ENCODE assay signal across 12 cellular contexts in the genomic region with DNA sequence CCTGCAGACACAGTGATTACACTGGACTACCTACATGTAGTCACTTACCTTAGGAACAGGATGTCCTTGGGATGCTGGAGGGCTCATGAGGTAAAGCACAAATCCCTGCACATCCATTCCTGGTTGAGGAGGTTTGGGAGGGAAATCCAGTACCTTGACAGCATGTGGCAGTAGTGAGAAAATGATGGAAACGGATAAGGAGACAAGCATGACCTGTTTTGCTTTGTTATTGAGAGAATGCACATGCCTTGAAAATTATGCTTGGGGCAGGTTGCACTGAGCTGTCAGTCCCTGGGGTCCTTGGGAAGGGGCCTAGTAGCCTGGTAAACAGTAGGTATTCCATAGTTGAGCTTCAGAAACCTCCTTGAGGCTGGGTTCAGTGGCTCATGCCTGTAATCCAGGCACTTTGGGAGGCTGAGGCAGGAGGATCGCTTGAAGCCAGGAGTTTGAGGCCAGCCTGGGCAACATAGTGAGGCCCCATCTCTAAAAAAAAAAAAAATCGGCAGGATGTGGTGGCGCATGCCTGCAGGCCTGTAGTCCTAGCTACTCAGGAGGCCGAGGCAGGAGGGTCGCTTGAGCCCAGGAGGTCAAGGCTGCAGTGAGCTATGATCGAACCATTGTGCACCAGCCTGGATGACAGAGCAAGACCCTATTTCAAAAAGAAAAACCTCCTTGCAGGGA. TPM values are rescaled to one million over a fixed set of nuclear protein-coding genes. Genes with fewer than 3 reads are reported as not detected.
DNase-seq lines count a peak whose midpoint lies in the region; ATAC-seq, FAIRE-seq and TF ChIP-seq lines count a peak whose summit lies in the region.
"Had no signal": no experiment of that assay in that cellular context is flagged by ENCODE, and none has a peak within 500 bp of the region (broad histone marks: within the 10 kb centered on the region; RNA-seq: fewer than 3 reads in every experiment).

No MANE protein-coding gene starts in this region.

- H3K27ac ChIP-seq in A549 (no peak overlapping the region), mesenchymal stem cell (ENCODE audit: low read length, poor library complexity, severe bottlenecking) (no peak overlapping the region)
- H3K27ac ChIP-seq in CD4-positive, CD25-positive, alpha-beta regulatory T cell (ENCODE audit: insufficient read depth, low read length, poor library complexity, severe bottlenecking) = no peak overlapping the region

- H3K18ac ChIP-seq in mesenchymal stem cell (ENCODE audit: low read depth in 1 of 2, low read length in 2 of 2) = no peak overlapping the region

- H3K79me1 ChIP-seq in mesenchymal stem cell (replicated peaks; ENCODE audit: low read length, poor library complexity, severe bottlenecking) = peaks cover 31% of the 10 kb centered on the region

- peaks cover 38% of the 10 kb centered on the region for H3K27me3 Mint-ChIP-seq in CD4-positive, CD25-positive, alpha-beta regulatory T cell
- no peaks in the 10 kb centered on the region for H3K27me3 Mint-ChIP-seq in stimulated activated naive B cell treated with anti-CD40 and anti-IgM and Interleukin-4, amounts not matched to agents 10 μg/mL and 1 μg/mL and 100 μg/mL, for 72 hours

- no peaks in the 10 kb centered on the region for H3K9me3 ChIP-seq in A549
- no peaks in the 10 kb centered on the region for H3K9me3 ChIP-seq in CD4-positive, CD25-positive, alpha-beta regulatory T cell (ENCODE audit: control insufficient read depth in 2 of 2, low read length in 2 of 2)
- H3K9me3 ChIP-seq in adipocyte (ENCODE audit: control insufficient read depth, low read length) = no peaks in the 10 kb centered on the region
- no peaks in the 10 kb centered on the region for H3K9me3 ChIP-seq in mesenchymal stem cell (ENCODE audit: control insufficient read depth, low read length)
- H3K9me3 ChIP-seq: left lung had no signal

- no peak overlapping the region for H2BK5ac ChIP-seq in mesenchymal stem cell (ENCODE audit: low read depth, low read length, poor library complexity, severe bottlenecking)

- H3K4ac ChIP-seq in mesenchymal stem cell (ENCODE audit: low read depth in 1 of 2, low read length in 2 of 2) = no peak overlapping the region

- H4K91ac ChIP-seq in mesenchymal stem cell (ENCODE audit: low read length) = no peak overlapping the region

- TF ChIP-seq CTCF in A549 (IDR thresholded peaks at IDR 0.05) = no peak

- peaks cover 0 to 11% (median 7%) of the 10 kb centered on the region in 4 donors for H3K4me1 Mint-ChIP-seq in CD4-positive, CD25-positive, alpha-beta regulatory T cell
- H3K4me1 Mint-ChIP-seq in stimulated activated naive B cell treated with anti-CD40 and anti-IgM and Interleukin-4, amounts not matched to agents 10 μg/mL and 1 μg/mL and 100 μg/mL, for 72 hours = peaks cover 43 to 64% of the 10 kb centered on the region in 2 donors

- H3K14ac ChIP-seq in mesenchymal stem cell (ENCODE audit: low read length in 2 of 2) = no peak overlapping the region

- H3K4me3 Mint-ChIP-seq in CD4-positive, CD25-positive, alpha-beta regulatory T cell = peak overlapping the region in 3 of 4 donors; percentile 16 to 79 (median 42)
- H3K4me3 Mint-ChIP-seq in stimulated activated naive B cell treated with anti-CD40 and anti-IgM and Interleukin-4, amounts not matched to agents 10 μg/mL and 1 μg/mL and 100 μg/mL, for 72 hours = no peak overlapping the region

- peaks cover 22% of the 10 kb centered on the region for H3K4me1 ChIP-seq in A549
- peaks cover 23% of the 10 kb centered on the region for H3K4me1 ChIP-seq in CD4-positive, CD25-positive, alpha-beta regulatory T cell (ENCODE audit: control insufficient read depth, insufficient read depth, low read length, poor library complexity, severe bottlenecking)
- peaks cover 8% of the 10 kb centered on the region for H3K4me1 ChIP-seq in adipocyte (ENCODE audit: control insufficient read depth, insufficient read depth, low read length)
- peaks cover 44% of the 10 kb centered on the region for H3K4me1 ChIP-seq in mesenchymal stem cell (ENCODE audit: control insufficient read depth, insufficient read depth, low read depth, low read length)

- H3K36me3 Mint-ChIP-seq in CD4-positive, CD25-positive, alpha-beta regulatory T cell = no peaks in the 10 kb centered on the region
- H3K36me3 Mint-ChIP-seq in stimulated activated naive B cell treated with anti-CD40 and anti-IgM and Interleukin-4, amounts not matched to agents 10 μg/mL and 1 μg/mL and 100 μg/mL, for 72 hours = no peaks in the 10 kb centered on the region

- no peak overlapping the region for H2AFZ ChIP-seq in mesenchymal stem cell (ENCODE audit: low read depth, low read length)

- H2AK5ac ChIP-seq in mesenchymal stem cell (ENCODE audit: low read length, severe bottlenecking) = no peak overlapping the region

- H3K9me3 Mint-ChIP-seq in CD4-positive, CD25-positive, alpha-beta regulatory T cell = no peaks in the 10 kb centered on the region
- no peaks in the 10 kb centered on the region for H3K9me3 Mint-ChIP-seq in stimulated activated naive B cell treated with anti-CD40 and anti-IgM and Interleukin-4, amounts not matched to agents 10 μg/mL and 1 μg/mL and 100 μg/mL, for 72 hours
- H3K9me3 Mint-ChIP-seq: activated T-cell treated with anti-CD3 and anti-CD28 coated beads, Interleukin-2, amount 50 U/mL, for 72 hours had no signal

- FAIRE-seq in A549 (lab: Jason Lieb, UNC) = no peak
- FAIRE-seq: TTC549 had no signal

- ATAC-seq in A549 = no peak
- no peak for ATAC-seq in CD4-positive, CD25-positive, alpha-beta regulatory T cell (ENCODE audit: low read depth in 2 of 2)
- ATAC-seq in stimulated activated naive B cell treated with anti-CD40 and anti-IgM and Interleukin-4, amounts not matched to agents 10 μg/mL and 1 μg/mL and 100 μg/mL, for 72 hours (replicated peaks) = no peak
- ATAC-seq: activated T-cell treated with anti-CD3 and anti-CD28 coated beads, Interleukin-2, amount 50 U/mL, for 72 hours had no signal

- peak overlapping the region in 1 of 2 experiments; percentile 57 for H2BK12ac ChIP-seq in mesenchymal stem cell (ENCODE audit: low read length in 2 of 2)

- H3K27ac Mint-ChIP-seq in CD4-positive, CD25-positive, alpha-beta regulatory T cell = no peak overlapping the region
- no peak overlapping the region for H3K27ac Mint-ChIP-seq in stimulated activated naive B cell treated with anti-CD40 and anti-IgM and Interleukin-4, amounts not matched to agents 10 μg/mL and 1 μg/mL and 100 μg/mL, for 72 hours
- H3K27ac Mint-ChIP-seq: activated T-cell treated with anti-CD3 and anti-CD28 coated beads, Interleukin-2, amount 50 U/mL, for 72 hours had no signal

- H3K36me3 ChIP-seq in CD4-positive, CD25-positive, alpha-beta regulatory T cell (ENCODE audit: control insufficient read depth, insufficient read depth, low read length) = no peaks in the 10 kb centered on the region
- H3K36me3 ChIP-seq in adipocyte (ENCODE audit: control insufficient read depth, insufficient read depth, low read length, severe bottlenecking) (no peaks in the 10 kb centered on the region), mesenchymal stem cell (ENCODE audit: control insufficient read depth in 1 of 2, insufficient read depth in 2 of 2, low read depth in 1 of 2, low read length in 2 of 2) (peaks cover 0 to 16% of the 10 kb centered on the region in 2 experiments)
- H3K36me3 ChIP-seq: left lung had no signal

- no peak overlapping the region for H2BK120ac ChIP-seq in mesenchymal stem cell (ENCODE audit: low read depth, low read length)

- H3K4me3 ChIP-seq in A549 (no peak overlapping the region), adipocyte (ENCODE audit: low read length) (no peak overlapping the region), mesenchymal stem cell (ENCODE audit: insufficient read depth in 1 of 2, low read depth in 1 of 2, low read length in 2 of 2) (no peak overlapping the region)
- H3K4me3 ChIP-seq in CD4-positive, CD25-positive, alpha-beta regulatory T cell (ENCODE audit: low read depth, low read length) = no peak overlapping the region

- CTCF ChIA-PET in A549 (lab: Yijun Ruan, JAX) = interaction anchor here (0.6 to 2.8 kb wide), 7 partner anchors 9 to 1414 kb away, joined by 3 to 9 read pairs (median 4); no protein-coding TSS in a partner anchor

- no peak for TF ChIP-seq EP300 in A549 (IDR thresholded peaks at IDR 0.05)

- no peak overlapping the region for H3K4me2 ChIP-seq in A549
- H3K4me2 ChIP-seq in mesenchymal stem cell (ENCODE audit: low read length, poor library complexity, severe bottlenecking) = no peak overlapping the region

- no peak for TF ChIP-seq RAD21 in A549 (conservative IDR thresholded peaks at IDR 0.05 in 1 of 2, IDR thresholded peaks at IDR 0.05 in 1 of 2)

- H3K23ac ChIP-seq in mesenchymal stem cell (ENCODE audit: low read length in 2 of 2) = peak overlapping the region in 1 of 2 experiments; percentile 1

- no peak for TF ChIP-seq POLR2A in A549 (IDR thresholded peaks at IDR 0.05; ENCODE audit: low read length)

- DNase-seq in A549 (ENCODE audit: low read depth in 1 of 2, low spot score in 1 of 2) (peak; percentile 30 to 43), adipocyte (ENCODE audit: low read depth) (no peak), mesenchymal stem cell (no peak), NAMALWA (ENCODE audit: low spot score) (no peak), T-helper 2 cell (no peak)
- no peak for DNase-seq in CD4-positive, CD25-positive, alpha-beta regulatory T cell
- no peak for DNase-seq in stimulated activated naive B cell treated with anti-CD40 and anti-IgM and Interleukin-4, amounts not matched to agents 10 μg/mL and 1 μg/mL and 100 μg/mL, for 72 hours
- DNase-seq: activated T-cell treated with anti-CD3 and anti-CD28 coated beads, Interleukin-2, amount 50 U/mL, for 72 hours; cerebellar nuclear complex; NCI-H2029 had no signal

- H2BK15ac ChIP-seq in mesenchymal stem cell (ENCODE audit: low read depth, poor library complexity, severe bottlenecking) = no peak overlapping the region

- POLR2A ChIA-PET in A549 (lab: Yijun Ruan, JAX) = no interaction called here

- H3K27me3 ChIP-seq in CD4-positive, CD25-positive, alpha-beta regulatory T cell (ENCODE audit: control insufficient read depth, insufficient read depth, low read length) = no peaks in the 10 kb centered on the region
- H3K27me3 ChIP-seq in adipocyte (replicated peaks; ENCODE audit: control insufficient read depth, insufficient read depth, low read length) (peaks cover 9% of the 10 kb centered on the region), mesenchymal stem cell (ENCODE audit: control insufficient read depth in 1 of 2, insufficient read depth in 1 of 2, low read length in 2 of 2) (peaks cover 0 to 27% of the 10 kb centered on the region in 2 experiments)
- H3K27me3 ChIP-seq: left lung had no signal

- 89% methylated on average over 7 of the region's 7 CpGs for WGBS in A549 (ENCODE audit: missing lambda C conversion rate)
- 90% methylated on average over 7 of the region's 7 CpGs for WGBS in mesenchymal stem cell

- H3K9ac ChIP-seq in adipocyte (ENCODE audit: low read length) = peak overlapping the region; percentile 93
- H3K9ac ChIP-seq in mesenchymal stem cell (ENCODE audit: low read length) = peak overlapping the region; percentile 85

- H4K8ac ChIP-seq in mesenchymal stem cell (ENCODE audit: low read length) = no peak overlapping the region

RNA-seq across cellular contexts. Expression of a gene that starts 2.0 kb away (rescaled TPM):
- polyA plus RNA-seq in A549 (2011; rRNA removed) (6.3 and 6.6 TPM in 2 replicates), A549 (2017; fragmentation: RNase III; extraction: RNeasy Plus Mini Kit Qiagen cat#74134 plus additional on column Dnase treatment) (11.2 to 15.4 TPM (median 15.1 TPM) in 3 replicates)
- polyA plus RNA-seq in A549 (2012; cell fraction: cytosol; rRNA removed) = 10.4 and 15.5 TPM in 2 replicates
- 47.7 and 76.9 TPM in 2 replicates for polyA plus RNA-seq in A549 (2012; cell fraction: nucleus; rRNA removed)
- 6.0 and 6.2 TPM in 2 replicates for polyA minus RNA-seq in A549 (2011; rRNA and poly(A)+ RNA removed)
- total RNA-seq in CD4-positive, CD25-positive, alpha-beta regulatory T cell = 5.3 TPM
- 1 to 10 TPM in 3 of 4 donors, under 1 TPM in 1; 0.69 to 7.9 (median 1.8) TPM for polyA plus RNA-seq in CD4-positive, CD25-positive, alpha-beta regulatory T cell
- 16.0 TPM for polyA plus RNA-seq in mesenchymal stem cell (2013, experiment 1 of 2)
- polyA plus RNA-seq in mesenchymal stem cell (2013, experiment 2 of 2) = 16.1 TPM

RNA-seq across cellular contexts. Expression of a gene that starts 14.9 kb away (rescaled TPM):
- polyA plus RNA-seq in A549 (2011; rRNA removed) (not detected in 2 replicates), A549 (2017; fragmentation: RNase III; extraction: RNeasy Plus Mini Kit Qiagen cat#74134 plus additional on column Dnase treatment) (not detected in 3 replicates)
- not detected in 2 replicates for polyA plus RNA-seq in A549 (2012; cell fraction: cytosol; rRNA removed)
- 0.06 TPM in 2 replicates for polyA plus RNA-seq in A549 (2012; cell fraction: nucleus; rRNA removed)
- not detected in 2 replicates for polyA minus RNA-seq in A549 (2011; rRNA and poly(A)+ RNA removed)
- not detected for total RNA-seq in CD4-positive, CD25-positive, alpha-beta regulatory T cell
- polyA plus RNA-seq in CD4-positive, CD25-positive, alpha-beta regulatory T cell = not detected
- not detected for polyA plus RNA-seq in mesenchymal stem cell (2013, experiment 1 of 2)
- not detected for polyA plus RNA-seq in mesenchymal stem cell (2013, experiment 2 of 2)
- total RNA-seq: activated T-cell treated with anti-CD3 and anti-CD28 coated beads, Interleukin-2, amount 50 U/mL, for 72 hours; left lung had no signal

Comparison
In these comparisons a context has a peak if more than half of its experiments do, and no peak if none do; other contexts are left out.
1. DNase-seq: peak in A549 (2 of 2); none in CD4-positive, CD25-positive, alpha-beta regulatory T cell (0 of 3), adipocyte (single experiment), mesenchymal stem cell (single experiment), NAMALWA (single experiment), stimulated activated naive B cell treated with anti-CD40 and anti-IgM and Interleukin-4, amounts not matched to agents 10 μg/mL and 1 μg/mL and 100 μg/mL, for 72 hours (single experiment) and T-helper 2 cell (0 of 5).
2. H3K4me3 Mint-ChIP-seq: peak in CD4-positive, CD25-positive, alpha-beta regulatory T cell (3 of 4); none in stimulated activated naive B cell treated with anti-CD40 and anti-IgM and Interleukin-4, amounts not matched to agents 10 μg/mL and 1 μg/mL and 100 μg/mL, for 72 hours (0 of 2).